1 cellular context compared by ENCODE assay signal in the genomic region with DNA sequence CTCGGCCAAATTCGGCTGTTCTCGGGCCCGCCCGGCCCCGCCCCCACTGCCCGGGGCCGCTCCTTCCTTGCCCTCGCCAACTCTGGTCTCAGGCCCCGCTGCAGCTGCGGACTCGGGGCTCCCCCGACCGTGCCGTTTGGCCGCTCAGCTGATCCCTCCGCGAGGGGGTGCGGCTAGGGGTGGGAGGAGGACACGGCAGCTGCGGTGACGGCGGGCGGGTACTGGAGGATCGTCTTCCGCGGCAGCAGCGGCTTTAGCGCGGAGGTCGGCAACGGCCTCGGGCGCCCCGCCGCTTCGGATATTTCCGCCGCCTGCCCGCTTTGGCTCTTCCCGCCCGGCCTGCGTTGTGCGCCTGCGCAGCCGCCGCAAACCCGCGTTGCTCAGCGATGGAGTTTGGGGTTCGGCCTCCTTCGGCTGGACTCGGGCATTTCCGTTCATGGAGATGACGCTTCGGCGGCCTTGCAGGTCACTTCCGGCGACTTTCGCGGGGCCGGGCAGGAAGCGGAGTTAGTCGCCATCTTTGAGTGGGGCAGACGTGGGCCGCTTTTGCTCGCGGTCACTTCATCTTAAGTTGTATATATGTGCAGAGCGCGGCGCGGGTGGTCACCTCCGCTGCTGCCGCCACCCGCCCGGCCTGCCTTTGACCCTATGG.
TF ChIP-seq lines count a peak whose summit lies in the region.

No MANE protein-coding gene starts in this region.

TF ChIP-seq in GM12878, 131 proteins besides CTCF, POLR2A, EP300 and RAD21 (continues in another document):
- TF ChIP-seq POU2F2 (IDR thresholded peaks at IDR 0.05; ENCODE audit: borderline replicate concordance, low read depth, low read length) (peak; percentile 43; the same call in 1 of the 3 replicates), POLR2AphosphoS5 (IDR thresholded peaks at IDR 0.05; ENCODE audit: low read length) (no peak; the same call in 1 of the 2 replicates), ZNF274 (IDR thresholded peaks at IDR 0.05; ENCODE audit: insufficient read depth, insufficient read length) (no peak), SMAD5 (IDR thresholded peaks at IDR 0.05; ENCODE audit: low read depth) (peak; percentile 77; the same call in 1 of the 2 replicates), TCF12 (IDR thresholded peaks at IDR 0.05; ENCODE audit: low read depth, low read length) (peak; percentile 88), CHD2 (IDR thresholded peaks at IDR 0.05; ENCODE audit: borderline replicate concordance, low read depth, low read length) (peak; percentile 54), YY1 (IDR thresholded peaks at IDR 0.05; ENCODE audit: low read depth, low read length) (peak; percentile 98), MEF2B (IDR thresholded peaks at IDR 0.05; ENCODE audit: partially characterized antibody, poor library complexity, severe bottlenecking) (no peak), NRF1 (conservative IDR thresholded peaks at IDR 0.05; ENCODE audit: low read depth, low read length) (peak; percentile 83), HCFC1 (IDR thresholded peaks at IDR 0.05; ENCODE audit: low read length) (peak; percentile 73), NR2C1 (IDR thresholded peaks at IDR 0.05) (peak; percentile 63), MEF2A (IDR thresholded peaks at IDR 0.05; ENCODE audit: insufficient read depth, low read depth, low read length) (0 out of 2 replicates have a peak, but pooled peaks have one; percentile 53), CREM (IDR thresholded peaks at IDR 0.05; ENCODE audit: low read depth) (peak; percentile 86), TARDBP (IDR thresholded peaks at IDR 0.05; ENCODE audit: borderline replicate concordance) (no peak), HDGF (IDR thresholded peaks at IDR 0.05) (peak; percentile 81), EGR1 (IDR thresholded peaks at IDR 0.05; ENCODE audit: borderline replicate concordance in 1 of 2, low read depth in 2 of 2, low read length in 2 of 2) (peak in 1 of 2 experiments; percentile 43; a peak in 1 of 3 replicates), TBL1XR1 (IDR thresholded peaks at IDR 0.05; ENCODE audit: low read depth, low read length) (peak; percentile 30), NR2F1 (conservative IDR thresholded peaks at IDR 0.05) (no peak; the same call in 1 of the 2 replicates), SIX5 (IDR thresholded peaks at IDR 0.05; ENCODE audit: low read depth, low read length, severe bottlenecking) (peak; percentile 62), SP1 (IDR thresholded peaks at IDR 0.05; ENCODE audit: low read depth, low read length) (peak; percentile 47), RB1 (IDR thresholded peaks at IDR 0.05; ENCODE audit: borderline replicate concordance) (peak; percentile 83; the same call in 1 of the 2 replicates), SIN3A (IDR thresholded peaks at IDR 0.05; ENCODE audit: low read depth, low read length) (peak; percentile 36; the same call in 1 of the 2 replicates), BHLHE40 (IDR thresholded peaks at IDR 0.05; ENCODE audit: borderline replicate concordance in 1 of 2, low read depth in 2 of 2, low read length in 1 of 2) (peak; percentile 72 to 86; a peak in 3 of 4 replicates), CBFB (IDR thresholded peaks at IDR 0.05; ENCODE audit: low read depth) (no peak; the same call in 1 of the 2 replicates), HDAC6 (IDR thresholded peaks at IDR 0.05; ENCODE audit: unreplicated experiment) (no peak), ZZZ3 (IDR thresholded peaks at IDR 0.05; ENCODE audit: control insufficient read depth, insufficient read length, low read depth) (no peak), POLR2AphosphoS2 (IDR thresholded peaks at IDR 0.05; ENCODE audit: low read depth, low read length) (peak; percentile 15; the same call in 1 of the 2 replicates), BACH1 (IDR thresholded peaks at IDR 0.05; ENCODE audit: borderline replicate concordance) (peak; percentile 31; the same call in 1 of the 2 replicates), DPF2 (IDR thresholded peaks at IDR 0.05) (peak; percentile 41), TCF3 (IDR thresholded peaks at IDR 0.05; ENCODE audit: borderline replicate concordance, insufficient read depth, low read depth, low read length) (peak; percentile 87), SRF (IDR thresholded peaks at IDR 0.05; ENCODE audit: low read depth in 2 of 2, low read length in 2 of 2) (peak; percentile 54 to 61; a peak in 3 of 4 replicates), CHD1 (IDR thresholded peaks at IDR 0.05; ENCODE audit: low read depth, low read length) (no peak; the same call in 1 of the 2 replicates)
- TF ChIP-seq, protein P1, sequence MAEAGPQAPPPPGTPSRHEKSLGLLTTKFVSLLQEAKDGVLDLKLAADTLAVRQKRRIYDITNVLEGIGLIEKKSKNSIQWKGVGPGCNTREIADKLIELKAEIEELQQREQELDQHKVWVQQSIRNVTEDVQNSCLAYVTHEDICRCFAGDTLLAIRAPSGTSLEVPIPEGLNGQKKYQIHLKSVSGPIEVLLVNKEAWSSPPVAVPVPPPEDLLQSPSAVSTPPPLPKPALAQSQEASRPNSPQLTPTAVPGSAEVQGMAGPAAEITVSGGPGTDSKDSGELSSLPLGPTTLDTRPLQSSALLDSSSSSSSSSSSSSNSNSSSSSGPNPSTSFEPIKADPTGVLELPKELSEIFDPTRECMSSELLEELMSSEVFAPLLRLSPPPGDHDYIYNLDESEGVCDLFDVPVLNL (IDR thresholded peaks at IDR 0.05; ENCODE audit: low read depth, low read length) = peak; percentile 61; the same call in 1 of the 2 replicates
- TF ChIP-seq, protein P2, sequence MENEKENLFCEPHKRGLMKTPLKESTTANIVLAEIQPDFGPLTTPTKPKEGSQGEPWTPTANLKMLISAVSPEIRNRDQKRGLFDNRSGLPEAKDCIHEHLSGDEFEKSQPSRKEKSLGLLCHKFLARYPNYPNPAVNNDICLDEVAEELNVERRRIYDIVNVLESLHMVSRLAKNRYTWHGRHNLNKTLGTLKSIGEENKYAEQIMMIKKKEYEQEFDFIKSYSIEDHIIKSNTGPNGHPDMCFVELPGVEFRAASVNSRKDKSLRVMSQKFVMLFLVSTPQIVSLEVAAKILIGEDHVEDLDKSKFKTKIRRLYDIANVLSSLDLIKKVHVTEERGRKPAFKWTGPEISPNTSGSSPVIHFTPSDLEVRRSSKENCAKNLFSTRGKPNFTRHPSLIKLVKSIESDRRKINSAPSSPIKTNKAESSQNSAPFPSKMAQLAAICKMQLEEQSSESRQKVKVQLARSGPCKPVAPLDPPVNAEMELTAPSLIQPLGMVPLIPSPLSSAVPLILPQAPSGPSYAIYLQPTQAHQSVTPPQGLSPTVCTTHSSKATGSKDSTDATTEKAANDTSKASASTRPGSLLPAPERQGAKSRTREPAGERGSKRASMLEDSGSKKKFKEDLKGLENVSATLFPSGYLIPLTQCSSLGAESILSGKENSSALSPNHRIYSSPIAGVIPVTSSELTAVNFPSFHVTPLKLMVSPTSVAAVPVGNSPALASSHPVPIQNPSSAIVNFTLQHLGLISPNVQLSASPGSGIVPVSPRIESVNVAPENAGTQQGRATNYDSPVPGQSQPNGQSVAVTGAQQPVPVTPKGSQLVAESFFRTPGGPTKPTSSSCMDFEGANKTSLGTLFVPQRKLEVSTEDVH (IDR thresholded peaks at IDR 0.05; ENCODE audit: low read depth, partially characterized antibody) = peak; percentile 72
- TF ChIP-seq, protein P3, sequence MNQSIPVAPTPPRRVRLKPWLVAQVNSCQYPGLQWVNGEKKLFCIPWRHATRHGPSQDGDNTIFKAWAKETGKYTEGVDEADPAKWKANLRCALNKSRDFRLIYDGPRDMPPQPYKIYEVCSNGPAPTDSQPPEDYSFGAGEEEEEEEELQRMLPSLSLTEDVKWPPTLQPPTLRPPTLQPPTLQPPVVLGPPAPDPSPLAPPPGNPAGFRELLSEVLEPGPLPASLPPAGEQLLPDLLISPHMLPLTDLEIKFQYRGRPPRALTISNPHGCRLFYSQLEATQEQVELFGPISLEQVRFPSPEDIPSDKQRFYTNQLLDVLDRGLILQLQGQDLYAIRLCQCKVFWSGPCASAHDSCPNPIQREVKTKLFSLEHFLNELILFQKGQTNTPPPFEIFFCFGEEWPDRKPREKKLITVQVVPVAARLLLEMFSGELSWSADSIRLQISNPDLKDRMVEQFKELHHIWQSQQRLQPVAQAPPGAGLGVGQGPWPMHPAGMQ (IDR thresholded peaks at IDR 0.05; ENCODE audit: borderline replicate concordance) = no peak
- TF ChIP-seq, protein P4, sequence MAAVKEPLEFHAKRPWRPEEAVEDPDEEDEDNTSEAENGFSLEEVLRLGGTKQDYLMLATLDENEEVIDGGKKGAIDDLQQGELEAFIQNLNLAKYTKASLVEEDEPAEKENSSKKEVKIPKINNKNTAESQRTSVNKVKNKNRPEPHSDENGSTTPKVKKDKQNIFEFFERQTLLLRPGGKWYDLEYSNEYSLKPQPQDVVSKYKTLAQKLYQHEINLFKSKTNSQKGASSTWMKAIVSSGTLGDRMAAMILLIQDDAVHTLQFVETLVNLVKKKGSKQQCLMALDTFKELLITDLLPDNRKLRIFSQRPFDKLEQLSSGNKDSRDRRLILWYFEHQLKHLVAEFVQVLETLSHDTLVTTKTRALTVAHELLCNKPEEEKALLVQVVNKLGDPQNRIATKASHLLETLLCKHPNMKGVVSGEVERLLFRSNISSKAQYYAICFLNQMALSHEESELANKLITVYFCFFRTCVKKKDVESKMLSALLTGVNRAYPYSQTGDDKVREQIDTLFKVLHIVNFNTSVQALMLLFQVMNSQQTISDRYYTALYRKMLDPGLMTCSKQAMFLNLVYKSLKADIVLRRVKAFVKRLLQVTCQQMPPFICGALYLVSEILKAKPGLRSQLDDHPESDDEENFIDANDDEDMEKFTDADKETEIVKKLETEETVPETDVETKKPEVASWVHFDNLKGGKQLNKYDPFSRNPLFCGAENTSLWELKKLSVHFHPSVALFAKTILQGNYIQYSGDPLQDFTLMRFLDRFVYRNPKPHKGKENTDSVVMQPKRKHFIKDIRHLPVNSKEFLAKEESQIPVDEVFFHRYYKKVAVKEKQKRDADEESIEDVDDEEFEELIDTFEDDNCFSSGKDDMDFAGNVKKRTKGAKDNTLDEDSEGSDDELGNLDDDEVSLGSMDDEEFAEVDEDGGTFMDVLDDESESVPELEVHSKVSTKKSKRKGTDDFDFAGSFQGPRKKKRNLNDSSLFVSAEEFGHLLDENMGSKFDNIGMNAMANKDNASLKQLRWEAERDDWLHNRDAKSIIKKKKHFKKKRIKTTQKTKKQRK (IDR thresholded peaks at IDR 0.05; ENCODE audit: low read depth, low read length) = no peak
- TF ChIP-seq, protein P5, sequence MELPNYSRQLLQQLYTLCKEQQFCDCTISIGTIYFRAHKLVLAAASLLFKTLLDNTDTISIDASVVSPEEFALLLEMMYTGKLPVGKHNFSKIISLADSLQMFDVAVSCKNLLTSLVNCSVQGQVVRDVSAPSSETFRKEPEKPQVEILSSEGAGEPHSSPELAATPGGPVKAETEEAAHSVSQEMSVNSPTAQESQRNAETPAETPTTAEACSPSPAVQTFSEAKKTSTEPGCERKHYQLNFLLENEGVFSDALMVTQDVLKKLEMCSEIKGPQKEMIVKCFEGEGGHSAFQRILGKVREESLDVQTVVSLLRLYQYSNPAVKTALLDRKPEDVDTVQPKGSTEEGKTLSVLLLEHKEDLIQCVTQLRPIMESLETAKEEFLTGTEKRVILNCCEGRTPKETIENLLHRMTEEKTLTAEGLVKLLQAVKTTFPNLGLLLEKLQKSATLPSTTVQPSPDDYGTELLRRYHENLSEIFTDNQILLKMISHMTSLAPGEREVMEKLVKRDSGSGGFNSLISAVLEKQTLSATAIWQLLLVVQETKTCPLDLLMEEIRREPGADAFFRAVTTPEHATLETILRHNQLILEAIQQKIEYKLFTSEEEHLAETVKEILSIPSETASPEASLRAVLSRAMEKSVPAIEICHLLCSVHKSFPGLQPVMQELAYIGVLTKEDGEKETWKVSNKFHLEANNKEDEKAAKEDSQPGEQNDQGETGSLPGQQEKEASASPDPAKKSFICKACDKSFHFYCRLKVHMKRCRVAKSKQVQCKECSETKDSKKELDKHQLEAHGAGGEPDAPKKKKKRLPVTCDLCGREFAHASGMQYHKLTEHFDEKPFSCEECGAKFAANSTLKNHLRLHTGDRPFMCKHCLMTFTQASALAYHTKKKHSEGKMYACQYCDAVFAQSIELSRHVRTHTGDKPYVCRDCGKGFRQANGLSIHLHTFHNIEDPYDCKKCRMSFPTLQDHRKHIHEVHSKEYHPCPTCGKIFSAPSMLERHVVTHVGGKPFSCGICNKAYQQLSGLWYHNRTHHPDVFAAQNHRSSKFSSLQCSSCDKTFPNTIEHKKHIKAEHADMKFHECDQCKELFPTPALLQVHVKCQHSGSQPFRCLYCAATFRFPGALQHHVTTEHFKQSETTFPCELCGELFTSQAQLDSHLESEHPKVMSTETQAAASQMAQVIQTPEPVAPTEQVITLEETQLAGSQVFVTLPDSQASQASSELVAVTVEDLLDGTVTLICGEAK (IDR thresholded peaks at IDR 0.05; ENCODE audit: borderline replicate concordance) = peak; percentile 80
- TF ChIP-seq, protein P6, sequence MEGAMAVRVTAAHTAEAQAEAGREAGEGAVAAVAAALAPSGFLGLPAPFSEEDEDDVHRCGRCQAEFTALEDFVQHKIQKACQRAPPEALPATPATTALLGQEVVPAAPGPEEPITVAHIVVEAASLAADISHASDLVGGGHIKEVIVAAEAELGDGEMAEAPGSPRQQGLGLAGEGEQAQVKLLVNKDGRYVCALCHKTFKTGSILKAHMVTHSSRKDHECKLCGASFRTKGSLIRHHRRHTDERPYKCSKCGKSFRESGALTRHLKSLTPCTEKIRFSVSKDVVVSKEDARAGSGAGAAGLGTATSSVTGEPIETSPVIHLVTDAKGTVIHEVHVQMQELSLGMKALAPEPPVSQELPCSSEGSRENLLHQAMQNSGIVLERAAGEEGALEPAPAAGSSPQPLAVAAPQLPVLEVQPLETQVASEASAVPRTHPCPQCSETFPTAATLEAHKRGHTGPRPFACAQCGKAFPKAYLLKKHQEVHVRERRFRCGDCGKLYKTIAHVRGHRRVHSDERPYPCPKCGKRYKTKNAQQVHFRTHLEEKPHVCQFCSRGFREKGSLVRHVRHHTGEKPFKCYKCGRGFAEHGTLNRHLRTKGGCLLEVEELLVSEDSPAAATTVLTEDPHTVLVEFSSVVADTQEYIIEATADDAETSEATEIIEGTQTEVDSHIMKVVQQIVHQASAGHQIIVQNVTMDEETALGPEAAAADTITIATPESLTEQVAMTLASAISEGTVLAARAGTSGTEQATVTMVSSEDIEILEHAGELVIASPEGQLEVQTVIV (IDR thresholded peaks at IDR 0.05; ENCODE audit: borderline replicate concordance, partially characterized antibody) = peak; percentile 7
- TF ChIP-seq, protein P7, sequence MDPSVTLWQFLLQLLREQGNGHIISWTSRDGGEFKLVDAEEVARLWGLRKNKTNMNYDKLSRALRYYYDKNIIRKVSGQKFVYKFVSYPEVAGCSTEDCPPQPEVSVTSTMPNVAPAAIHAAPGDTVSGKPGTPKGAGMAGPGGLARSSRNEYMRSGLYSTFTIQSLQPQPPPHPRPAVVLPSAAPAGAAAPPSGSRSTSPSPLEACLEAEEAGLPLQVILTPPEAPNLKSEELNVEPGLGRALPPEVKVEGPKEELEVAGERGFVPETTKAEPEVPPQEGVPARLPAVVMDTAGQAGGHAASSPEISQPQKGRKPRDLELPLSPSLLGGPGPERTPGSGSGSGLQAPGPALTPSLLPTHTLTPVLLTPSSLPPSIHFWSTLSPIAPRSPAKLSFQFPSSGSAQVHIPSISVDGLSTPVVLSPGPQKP (IDR thresholded peaks at IDR 0.05; ENCODE audit: low read depth, low read length) = peak; percentile 45; the same call in 1 of the 2 replicates
- TF ChIP-seq, protein P8, sequence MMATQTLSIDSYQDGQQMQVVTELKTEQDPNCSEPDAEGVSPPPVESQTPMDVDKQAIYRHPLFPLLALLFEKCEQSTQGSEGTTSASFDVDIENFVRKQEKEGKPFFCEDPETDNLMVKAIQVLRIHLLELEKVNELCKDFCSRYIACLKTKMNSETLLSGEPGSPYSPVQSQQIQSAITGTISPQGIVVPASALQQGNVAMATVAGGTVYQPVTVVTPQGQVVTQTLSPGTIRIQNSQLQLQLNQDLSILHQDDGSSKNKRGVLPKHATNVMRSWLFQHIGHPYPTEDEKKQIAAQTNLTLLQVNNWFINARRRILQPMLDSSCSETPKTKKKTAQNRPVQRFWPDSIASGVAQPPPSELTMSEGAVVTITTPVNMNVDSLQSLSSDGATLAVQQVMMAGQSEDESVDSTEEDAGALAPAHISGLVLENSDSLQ (IDR thresholded peaks at IDR 0.05) = 0 out of 2 replicates have a peak, but pooled peaks have one; percentile 17
